In the genomic region with DNA sequence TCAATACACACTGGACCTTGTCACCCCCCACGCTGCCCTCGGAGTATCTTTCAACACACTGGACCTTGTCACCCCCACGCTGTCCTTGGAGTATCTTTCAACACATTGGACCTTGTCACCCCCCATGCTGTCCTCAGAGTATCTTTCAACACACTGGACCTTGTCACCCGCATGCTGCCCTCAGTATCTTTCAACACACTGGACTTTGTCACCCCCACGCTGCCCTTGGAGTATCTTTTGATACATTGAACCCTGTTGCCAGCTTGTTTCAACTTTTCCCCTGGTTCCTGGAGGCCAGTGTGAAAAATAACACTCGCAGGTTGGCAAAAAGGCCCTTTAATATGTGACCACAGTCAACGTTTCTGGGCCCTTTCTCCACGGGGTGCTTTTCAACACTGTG, we compare ENCODE assay signal across 27 cellular contexts.
"Had no signal": no experiment of that assay in that cellular context is flagged by ENCODE, and none has a peak within 500 bp of the region (broad histone marks: within the 10 kb centered on the region; RNA-seq: fewer than 3 reads in every experiment).

No MANE protein-coding gene starts in this region.

- H3K4me2 ChIP-seq: hepatocyte had no signal

- H3K36me3 ChIP-seq: heart right ventricle, left lung, neutrophil, right atrium auricular region, suprapubic skin, thoracic aorta, tibial artery, upper lobe of right lung, uterus had no signal

- H3K4me1 ChIP-seq: heart right ventricle, left lung, parathyroid adenoma, right atrium auricular region, suprapubic skin, tibial artery, upper lobe of right lung, uterus had no signal

- H3K36me3 Mint-ChIP-seq: naive thymus-derived CD4-positive, alpha-beta T cell; natural killer cell treated with Interleukin-12 subunit alpha and Interleukin-12 subunit beta and Interleukin-15 and Interleukin-18, amount 100 ng/mL, for 72 hours; stimulated activated effector memory CD8-positive, alpha-beta T cell treated with anti-CD3 and anti-CD28 coated beads, Interleukin-12 subunit alpha, Interleukin-12 subunit beta, amount 100 ng/mL, for 72 hours had no signal

- H3K27me3 ChIP-seq: neutrophil, right atrium auricular region, upper lobe of right lung, uterus had no signal

- H3K9me3 Mint-ChIP-seq: stimulated activated effector memory CD8-positive, alpha-beta T cell treated with anti-CD3 and anti-CD28 coated beads, Interleukin-12 subunit alpha, Interleukin-12 subunit beta, amount 100 ng/mL, for 72 hours; stimulated activated naive CD8-positive, alpha-beta T cell treated with anti-CD3 and anti-CD28 coated beads, Interleukin-15, Interleukin-2, amounts not matched to agents 100 ng/mL and 50 ng/mL, for 24 hours had no signal

- DNase-seq: heart right ventricle; islet precursor cell; left lung; mesendoderm; midbrain; mucosa of descending colon; naive thymus-derived CD4-positive, alpha-beta T cell; occipital lobe; stimulated activated CD4-positive, alpha-beta T cell treated with anti-CD3 and anti-CD28 coated beads, Interleukin-4, amount 100 ng/mL, for 24 hours; stimulated activated naive CD4-positive, alpha-beta T cell; tibial artery; trophoblast cell; upper lobe of right lung; uterus had no signal

- H3K4me3 Mint-ChIP-seq: naive thymus-derived CD4-positive, alpha-beta T cell; natural killer cell treated with Interleukin-12 subunit alpha and Interleukin-12 subunit beta and Interleukin-15 and Interleukin-18, amount 100 ng/mL, for 72 hours; stimulated activated effector memory CD8-positive, alpha-beta T cell treated with anti-CD3 and anti-CD28 coated beads, Interleukin-12 subunit alpha, Interleukin-12 subunit beta, amount 100 ng/mL, for 72 hours; stimulated activated naive CD8-positive, alpha-beta T cell treated with anti-CD3 and anti-CD28 coated beads, Interleukin-15, Interleukin-2, amounts not matched to agents 100 ng/mL and 50 ng/mL, for 24 hours had no signal

- H2AFZ ChIP-seq: hepatocyte, parathyroid adenoma had no signal

- H3K4me1 Mint-ChIP-seq: naive thymus-derived CD4-positive, alpha-beta T cell; stimulated activated effector memory CD8-positive, alpha-beta T cell treated with anti-CD3 and anti-CD28 coated beads, Interleukin-12 subunit alpha, Interleukin-12 subunit beta, amount 100 ng/mL, for 72 hours had no signal

- H3K9ac ChIP-seq: parathyroid adenoma had no signal

- H3K4me3 ChIP-seq: heart right ventricle, hepatocyte, left lung, lung, mucosa of descending colon, right atrium auricular region, skin epidermis, suprapubic skin, thoracic aorta, tibial artery, upper lobe of right lung, uterus had no signal

- H3K9me3 ChIP-seq: neutrophil, suprapubic skin, thoracic aorta, upper lobe of right lung, uterus had no signal

- H3K27ac Mint-ChIP-seq: naive thymus-derived CD4-positive, alpha-beta T cell; natural killer cell treated with Interleukin-12 subunit alpha and Interleukin-12 subunit beta and Interleukin-15 and Interleukin-18, amount 100 ng/mL, for 72 hours; progenitor cell of endocrine pancreas; stimulated activated effector memory CD8-positive, alpha-beta T cell treated with anti-CD3 and anti-CD28 coated beads, Interleukin-12 subunit alpha, Interleukin-12 subunit beta, amount 100 ng/mL, for 72 hours; stimulated activated naive CD8-positive, alpha-beta T cell treated with anti-CD3 and anti-CD28 coated beads, Interleukin-15, Interleukin-2, amounts not matched to agents 100 ng/mL and 50 ng/mL, for 24 hours had no signal

- ATAC-seq: heart right ventricle; left lung; mucosa of descending colon; naive thymus-derived CD4-positive, alpha-beta T cell; natural killer cell treated with Interleukin-12 subunit alpha and Interleukin-12 subunit beta and Interleukin-15 and Interleukin-18, amount 100 ng/mL, for 72 hours; sciatic nerve; stimulated activated effector memory CD8-positive, alpha-beta T cell treated with anti-CD3 and anti-CD28 coated beads, Interleukin-12 subunit alpha, Interleukin-12 subunit beta, amount 100 ng/mL, for 72 hours; upper lobe of right lung had no signal

- H3K27ac ChIP-seq: heart right ventricle, hepatocyte, left lung, neutrophil, parathyroid adenoma, right atrium auricular region, skin epidermis, suprapubic skin, thoracic aorta, tibial artery, upper lobe of right lung, uterus had no signal
